Comparison of ENCODE assay signal across 9 cellular contexts in genomic region chr9:128365525-128365924, GRCh38. TPM values are rescaled to one million over a fixed set of nuclear protein-coding genes. Genes with fewer than 3 reads are reported as not detected.
DNase-seq lines count a peak whose midpoint lies in the region; ATAC-seq and TF ChIP-seq lines count a peak whose summit lies in the region.
"Had no signal": no experiment of that assay in that cellular context is flagged by ENCODE, and none has a peak within 500 bp of the region (broad histone marks: within the 10 kb centered on the region; RNA-seq: fewer than 3 reads in every experiment).

No MANE protein-coding gene starts in this region.

- no peak for TF ChIP-seq POLR2A in sigmoid colon (IDR thresholded peaks at IDR 0.05)

- no peak for ATAC-seq in activated T-cell treated with anti-CD3 and anti-CD28 coated beads, Interleukin-2, amount 50 U/mL, for 72 hours (replicated peaks in 1 of 2)
- ATAC-seq: SK-N-SH treated with all-trans-retinoic acid at 6 μM for 48 hours had no signal

- H3K27me3 ChIP-seq in ectodermal cell (ENCODE audit: control insufficient read depth, insufficient read depth, low read length, poor library complexity, severe bottlenecking) (peaks cover 35% of the 10 kb centered on the region), sigmoid colon (no peaks in the 10 kb centered on the region)

- no peaks in the 10 kb centered on the region for H3K27me3 Mint-ChIP-seq in activated T-cell treated with anti-CD3 and anti-CD28 coated beads, Interleukin-2, amount 50 U/mL, for 72 hours (ENCODE audit: low read depth)

- peak overlapping the region; percentile 99 for H3K27ac ChIP-seq in ectodermal cell (ENCODE audit: insufficient read depth, low read depth, low read length, poor library complexity, severe bottlenecking)
- H3K27ac ChIP-seq in sigmoid colon: peak overlapping the region; percentile 50 to 66 (median 62)
- H3K27ac ChIP-seq: neutrophil had no signal

- no peaks in the 10 kb centered on the region for H3K9me3 Mint-ChIP-seq in activated T-cell treated with anti-CD3 and anti-CD28 coated beads, Interleukin-2, amount 50 U/mL, for 72 hours

- no peak overlapping the region for H3K27ac Mint-ChIP-seq in activated T-cell treated with anti-CD3 and anti-CD28 coated beads, Interleukin-2, amount 50 U/mL, for 72 hours

- WGBS in ectodermal cell, 2 experiments: 43 to 47% methylated on average over 4 of the region's 4 CpGs
- WGBS in sigmoid colon, 2 donors: 86% methylated on average over 4 of the region's 4 CpGs

- intact Hi-C loops in sigmoid colon (cut with DNase I): no loop called here

- no peaks in the 10 kb centered on the region for H3K36me3 ChIP-seq in ectodermal cell (ENCODE audit: control insufficient read depth, insufficient read depth, low read length)
- H3K36me3 ChIP-seq in sigmoid colon: no peaks in the 10 kb centered on the region
- H3K36me3 ChIP-seq: neutrophil had no signal

- peaks cover 21% of the 10 kb centered on the region for H3K4me1 Mint-ChIP-seq in activated T-cell treated with anti-CD3 and anti-CD28 coated beads, Interleukin-2, amount 50 U/mL, for 72 hours (ENCODE audit: low read depth)

- H3K4me1 ChIP-seq in ectodermal cell (ENCODE audit: control insufficient read depth, insufficient read depth, low read length) (peaks cover 31% of the 10 kb centered on the region), sigmoid colon (peaks cover 0 to 33% (median 29%) of the 10 kb centered on the region in 4 donors)

- DNase-seq in activated T-cell treated with anti-CD3 and anti-CD28 coated beads, Interleukin-2, amount 50 U/mL, for 72 hours: no peak
- DNase-seq in activated T-cell treated with anti-CD3 and anti-CD28 coated beads, Interleukin-2, amount 50 U/mL, for 1 hour: no peak
- DNase-seq in sigmoid colon (no peak), NCI-H187 treated with DMSO at 0.1 percent for 48 hours (lab: John Stamatoyannopoulos, UW) (no peak), NCI-H446 treated with DMSO at 0.1 percent for 48 hours (lab: John Stamatoyannopoulos, UW) (no peak)
- DNase-seq: activated CD8-positive, alpha-beta memory T cell treated with anti-CD3 and anti-CD28 coated beads, Interleukin-2, amount 50 U/mL, for 4 hours had no signal

- H3K9me3 ChIP-seq in ectodermal cell (ENCODE audit: control insufficient read depth, low read length) (no peaks in the 10 kb centered on the region), sigmoid colon (no peaks in the 10 kb centered on the region)
- H3K9me3 ChIP-seq: neutrophil had no signal

- TF ChIP-seq CTCF in sigmoid colon (IDR thresholded peaks at IDR 0.05): no peak

- H3K36me3 Mint-ChIP-seq in activated T-cell treated with anti-CD3 and anti-CD28 coated beads, Interleukin-2, amount 50 U/mL, for 72 hours (ENCODE audit: insufficient read depth in 2 of 2): no peaks in the 10 kb centered on the region

- TF ChIP-seq EP300 in sigmoid colon (IDR thresholded peaks at IDR 0.05): no peak

- H3K4me3 Mint-ChIP-seq in activated T-cell treated with anti-CD3 and anti-CD28 coated beads, Interleukin-2, amount 50 U/mL, for 72 hours: peak overlapping the region; percentile 55 to 56

- H3K4me3 ChIP-seq in ectodermal cell (ENCODE audit: insufficient read depth, low read depth, low read length) (no peak overlapping the region), sigmoid colon (peak overlapping the region in 2 of 4 donors; percentile 43 to 45)

RNA-seq across cellular contexts. Expression of gene URM1, which starts 5.6 kb away (rescaled TPM):
- 10 to 100 TPM; 62.8 to 69.3 TPM for total RNA-seq in activated T-cell treated with anti-CD3 and anti-CD28 coated beads, Interleukin-2, amount 50 U/mL, for 72 hours
- polyA plus RNA-seq in ectodermal cell (2013, experiment 1 of 4): 69.7 TPM
- 61.6 TPM for polyA plus RNA-seq in ectodermal cell (2013, experiment 2 of 4)
- polyA plus RNA-seq in ectodermal cell (2013, experiment 3 of 4): 43.7 TPM
- 47.7 TPM for polyA plus RNA-seq in ectodermal cell (2013, experiment 4 of 4)
- total RNA-seq in sigmoid colon: 10 to 100 TPM; 16.3 to 25.1 (median 20.4) TPM
- 10 to 100 TPM; 41.8 to 73.3 (median 60.1) TPM for polyA plus RNA-seq in sigmoid colon

RNA-seq across cellular contexts. Expression of gene SLC27A4, which starts 25.2 kb away (rescaled TPM):
- total RNA-seq in activated T-cell treated with anti-CD3 and anti-CD28 coated beads, Interleukin-2, amount 50 U/mL, for 72 hours: 10 to 100 TPM; 10.2 to 10.8 TPM
- polyA plus RNA-seq in ectodermal cell (2013, experiment 1 of 4): 25.2 TPM
- 26.7 TPM for polyA plus RNA-seq in ectodermal cell (2013, experiment 2 of 4)
- polyA plus RNA-seq in ectodermal cell (2013, experiment 3 of 4): 20.4 TPM
- 22.0 TPM for polyA plus RNA-seq in ectodermal cell (2013, experiment 4 of 4)
- total RNA-seq in sigmoid colon: 10 to 100 TPM; 10.7 to 18.0 (median 12.0) TPM
- polyA plus RNA-seq in sigmoid colon: 10 to 100 TPM in 2 of 3 donors, 1 to 10 TPM in 1; 6.0 to 45.1 (median 14.3) TPM

RNA-seq across cellular contexts. Expression of gene COQ4, which starts 42.9 kb away (rescaled TPM):
- 10 to 100 TPM; 29.4 to 35.8 TPM for total RNA-seq in activated T-cell treated with anti-CD3 and anti-CD28 coated beads, Interleukin-2, amount 50 U/mL, for 72 hours
- polyA plus RNA-seq in ectodermal cell (2013, experiment 1 of 4): 47.7 TPM
- 44.8 TPM for polyA plus RNA-seq in ectodermal cell (2013, experiment 2 of 4)
- 35.7 TPM for polyA plus RNA-seq in ectodermal cell (2013, experiment 3 of 4)
- polyA plus RNA-seq in ectodermal cell (2013, experiment 4 of 4): 37.1 TPM
- total RNA-seq in sigmoid colon: 10 to 100 TPM; 26.4 to 60.7 (median 29.7) TPM
- polyA plus RNA-seq in sigmoid colon: 10 to 100 TPM; 58.3 to 80.9 (median 67.0) TPM

RNA-seq across cellular contexts. Expression of gene TRUB2, which starts 43.3 kb away (rescaled TPM):
- total RNA-seq in activated T-cell treated with anti-CD3 and anti-CD28 coated beads, Interleukin-2, amount 50 U/mL, for 72 hours: 10 to 100 TPM; 17.6 to 24.4 TPM
- polyA plus RNA-seq in ectodermal cell (2013, experiment 1 of 4): 36.3 TPM
- polyA plus RNA-seq in ectodermal cell (2013, experiment 2 of 4): 35.5 TPM
- polyA plus RNA-seq in ectodermal cell (2013, experiment 3 of 4): 26.4 TPM
- polyA plus RNA-seq in ectodermal cell (2013, experiment 4 of 4): 29.1 TPM
- total RNA-seq in sigmoid colon: 10 to 100 TPM in 1 of 4 donors, 1 to 10 TPM in 3; 7.6 to 14.1 (median 9.1) TPM
- 10 to 100 TPM; 16.7 to 20.8 (median 18.0) TPM for polyA plus RNA-seq in sigmoid colon

RNA-seq across cellular contexts. Expression of gene CERCAM, which starts 55.1 kb away (rescaled TPM):
- total RNA-seq in activated T-cell treated with anti-CD3 and anti-CD28 coated beads, Interleukin-2, amount 50 U/mL, for 72 hours: 1 to 10 TPM; 2.7 to 5.9 TPM
- 20.3 TPM for polyA plus RNA-seq in ectodermal cell (2013, experiment 1 of 4)
- 12.5 TPM for polyA plus RNA-seq in ectodermal cell (2013, experiment 2 of 4)
- 19.1 TPM for polyA plus RNA-seq in ectodermal cell (2013, experiment 3 of 4)
- polyA plus RNA-seq in ectodermal cell (2013, experiment 4 of 4): 19.2 TPM
- 10 to 100 TPM; 18.2 to 28.5 (median 19.8) TPM for total RNA-seq in sigmoid colon
- 1 to 10 TPM; 4.2 to 7.1 (median 4.6) TPM for polyA plus RNA-seq in sigmoid colon
